9 cellular contexts compared by ENCODE assay signal in genomic region chr1:152461544-152461943, GRCh38. TPM values are rescaled to one million over a fixed set of nuclear protein-coding genes. Genes with fewer than 3 reads are reported as not detected.
DNase-seq lines count a peak whose midpoint lies in the region; ATAC-seq and TF ChIP-seq lines count a peak whose summit lies in the region.
"Had no signal": no experiment of that assay in that cellular context is flagged by ENCODE, and none has a peak within 500 bp of the region (broad histone marks: within the 10 kb centered on the region; RNA-seq: fewer than 3 reads in every experiment).

No MANE protein-coding gene starts in this region.

- H3K36me3 ChIP-seq in GM06990 (ENCODE audit: control insufficient read depth, insufficient read depth, low read length) (no peaks in the 10 kb centered on the region), liver (ENCODE audit: control insufficient read depth in 4 of 4, insufficient read depth in 3 of 4, low read depth in 1 of 4, low read length in 3 of 4) (no peaks in the 10 kb centered on the region)

- peak; percentile 56 to 76 for TF ChIP-seq RAD21 in liver (IDR thresholded peaks at IDR 0.05)

- H3K9ac ChIP-seq in liver (ENCODE audit: low read depth in 1 of 2, low read length in 2 of 2), result no peak overlapping the region

- H3K4me3 Mint-ChIP-seq in central memory CD8-positive, alpha-beta T cell, result no peak overlapping the region

- H3K27me3 ChIP-seq in GM06990 (replicated peaks; ENCODE audit: control insufficient read depth, insufficient read depth, low read length) (no peaks in the 10 kb centered on the region), liver (ENCODE audit: control insufficient read depth in 4 of 4, insufficient read depth in 4 of 4, low read length in 3 of 4) (no peaks in the 10 kb centered on the region)

- H3K4me3 ChIP-seq in GM06990 (replicated peaks; ENCODE audit: low read depth, low read length) (no peak overlapping the region), liver (ENCODE audit: low read depth in 1 of 3, low read length in 3 of 3) (no peak overlapping the region)

- peaks cover 2% of the 10 kb centered on the region for H3K36me3 Mint-ChIP-seq in central memory CD8-positive, alpha-beta T cell (ENCODE audit: insufficient read depth)

- TF ChIP-seq CTCF in GM06990 (IDR thresholded peaks at IDR 0.05; ENCODE audit: insufficient read depth, low read length, poor library complexity, severe bottlenecking), result peak; percentile 47
- TF ChIP-seq CTCF in liver (IDR thresholded peaks at IDR 0.05; ENCODE audit: low read depth, low read length, missing input control), result peak; percentile 68

- H3K27ac Mint-ChIP-seq in central memory CD8-positive, alpha-beta T cell (ENCODE audit: low read depth), result no peak overlapping the region

- no peak overlapping the region for H3K27ac ChIP-seq in liver (ENCODE audit: low read depth in 1 of 2, low read length in 2 of 2)
- H3K27ac ChIP-seq: epithelial cell of prostate had no signal

- WGBS in liver, result 7% methylated on average over 6 of the region's 6 CpGs

- ATAC-seq in central memory CD8-positive, alpha-beta T cell (replicated peaks; ENCODE audit: extremely low read depth, poor library complexity, severe bottlenecking), result peak; percentile 68
- ATAC-seq in GM18867 (IDR thresholded peaks at IDR 0.05; ENCODE audit: unreplicated experiment), result no peak

- no peaks in the 10 kb centered on the region for H3K9me3 Mint-ChIP-seq in central memory CD8-positive, alpha-beta T cell

- H3K27me3 Mint-ChIP-seq in central memory CD8-positive, alpha-beta T cell, result peaks cover 9% of the 10 kb centered on the region

- H3K4me1 Mint-ChIP-seq in central memory CD8-positive, alpha-beta T cell, result peaks cover 27% of the 10 kb centered on the region

- H3K4me1 ChIP-seq in liver (ENCODE audit: control insufficient read depth in 4 of 4, insufficient read depth in 4 of 4, low read length in 3 of 4), result peaks cover 0 to 4% (median 2%) of the 10 kb centered on the region in 4 donors

- no peaks in the 10 kb centered on the region for H3K9me3 ChIP-seq in liver (ENCODE audit: control insufficient read depth in 4 of 4, low read length in 3 of 4)

- DNase-seq in GM06990 (ENCODE audit: extremely low read depth, insufficient read length), result no peak
- DNase-seq in NCI-H146 treated with DMSO at 0.1 percent for 48 hours (lab: John Stamatoyannopoulos, UW; ENCODE audit: unreplicated experiment), result peak; percentile 6
- DNase-seq in UCSD-AML1 (lab: John Stamatoyannopoulos, UW; ENCODE audit: unreplicated experiment), result peak; percentile 22
- peak; percentile 47 to 51 for DNase-seq in central memory CD8-positive, alpha-beta T cell (ENCODE audit: low spot score in 2 of 2)
- peak; percentile 24 for DNase-seq in stimulated activated CD8-positive, alpha-beta memory T cell treated with anti-CD3 and anti-CD28 coated beads, Interleukin-4, amount 100 ng/mL, for 24 hours (ENCODE audit: low read depth)
- DNase-seq in islet precursor cell, result no peak

TF ChIP-seq in liver, 16 proteins besides CTCF, POLR2A, EP300 and RAD21:
- TF ChIP-seq JUND (IDR thresholded peaks at IDR 0.05) (no peak), HNF4A (conservative IDR thresholded peaks at IDR 0.05) (no peak), NR2F2 (IDR thresholded peaks at IDR 0.05) (no peak), TAF1 (conservative IDR thresholded peaks at IDR 0.05) (no peak), SP1 (IDR thresholded peaks at IDR 0.05) (no peak), FOXA1 (IDR thresholded peaks at IDR 0.05) (no peak), ATF3 (IDR thresholded peaks at IDR 0.05) (no peak), RXRA (IDR thresholded peaks at IDR 0.05) (no peak), ZBTB33 (IDR thresholded peaks at IDR 0.05) (no peak)
TF ChIP-seq in liver: peak in this region for 0.

RNA-seq across cellular contexts. Expression of gene CRNN, which starts 47.5 kb away (rescaled TPM):
- under 1 TPM in 1 of 2 donors, not detected in 1; 0.05 TPM for total RNA-seq in liver
- polyA plus RNA-seq in liver, result under 1 TPM in 1 of 2 donors, not detected in 1; 0.22 TPM

RNA-seq across cellular contexts. Expression of gene LCE5A, which starts 49.1 kb away (rescaled TPM):
- not detected for total RNA-seq in liver
- not detected for polyA plus RNA-seq in liver

RNA-seq across cellular contexts. Expression of gene CRCT1, which starts 52.7 kb away (rescaled TPM):
- not detected for total RNA-seq in liver
- polyA plus RNA-seq in liver, result not detected

Comparison
In these comparisons a context has a peak if more than half of its experiments do, and no peak if none do; other contexts are left out.
1. DNase-seq: peak in NCI-H146 treated with DMSO at 0.1 percent for 48 hours (single experiment), UCSD-AML1 (single experiment), central memory CD8-positive, alpha-beta T cell (2 of 2) and stimulated activated CD8-positive, alpha-beta memory T cell treated with anti-CD3 and anti-CD28 coated beads, Interleukin-4, amount 100 ng/mL, for 24 hours (single experiment); none in GM06990 (single experiment) and islet precursor cell (single experiment).